ENCODE assay signal across 2 cellular contexts in the genomic region with DNA sequence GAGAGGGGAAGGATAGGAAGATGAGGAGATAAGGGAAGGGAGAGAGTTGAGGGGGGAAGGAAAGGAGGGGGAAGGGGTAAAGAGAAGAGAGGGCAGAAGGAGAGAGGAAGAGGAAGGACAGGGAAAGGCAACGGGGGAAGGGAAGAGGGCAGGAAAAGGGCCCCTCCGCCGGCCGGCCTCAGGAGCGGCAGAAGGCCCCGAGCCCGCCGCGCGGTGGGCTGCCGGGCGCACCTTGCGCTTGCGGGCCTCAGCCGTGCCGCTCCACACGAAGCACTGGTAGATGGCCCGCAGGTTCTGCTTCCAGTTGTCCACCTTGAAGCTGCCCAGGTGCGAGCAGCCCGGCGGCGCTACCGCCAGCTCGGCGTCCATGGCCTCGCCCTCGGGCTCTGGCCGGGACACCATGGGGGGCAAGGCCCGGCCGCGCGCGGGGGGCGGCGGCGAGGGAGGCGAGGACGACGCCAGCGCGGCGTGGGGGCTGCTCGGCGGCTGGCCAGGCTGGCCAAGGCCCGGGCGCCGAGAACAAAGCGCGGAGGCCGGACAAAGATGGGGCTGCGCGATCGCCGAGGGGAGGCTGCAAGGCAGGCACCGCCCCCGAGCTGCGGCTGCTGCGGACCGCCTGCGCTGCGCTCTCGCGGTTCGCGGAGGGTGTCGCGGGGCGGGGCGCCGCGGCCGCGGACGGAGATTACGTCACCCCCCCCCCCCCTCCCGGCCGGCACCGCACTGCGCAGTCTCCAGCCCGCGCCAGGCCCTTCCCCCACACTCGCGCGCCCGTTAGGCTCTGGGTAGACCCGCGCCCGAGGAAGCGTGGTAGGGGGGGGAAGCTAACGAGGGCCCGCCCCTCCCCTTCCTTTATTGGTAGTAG.
A peak's percentile ranks its signal among the peaks of the same experiment; 100 is the strongest.
TF ChIP-seq lines count a peak whose summit lies in the region.

USP22 (minus strand) TSS at position 578 of the 862 bp plus-strand sequence; CDS start at position 402, 176 bp downstream.

TF ChIP-seq in GM23338, 12 proteins besides CTCF, POLR2A, EP300 and RAD21:
- TF ChIP-seq NANOG (IDR thresholded peaks at IDR 0.05; ENCODE audit: borderline replicate concordance): no peak
- peak; percentile 77 for TF ChIP-seq CREB1 (CRISPR knock-in tag; IDR thresholded peaks at IDR 0.05; ENCODE audit: low read depth)
- no peak for TF ChIP-seq STAT1 (IDR thresholded peaks at IDR 0.05; ENCODE audit: unreplicated experiment)
- TF ChIP-seq, protein P1, sequence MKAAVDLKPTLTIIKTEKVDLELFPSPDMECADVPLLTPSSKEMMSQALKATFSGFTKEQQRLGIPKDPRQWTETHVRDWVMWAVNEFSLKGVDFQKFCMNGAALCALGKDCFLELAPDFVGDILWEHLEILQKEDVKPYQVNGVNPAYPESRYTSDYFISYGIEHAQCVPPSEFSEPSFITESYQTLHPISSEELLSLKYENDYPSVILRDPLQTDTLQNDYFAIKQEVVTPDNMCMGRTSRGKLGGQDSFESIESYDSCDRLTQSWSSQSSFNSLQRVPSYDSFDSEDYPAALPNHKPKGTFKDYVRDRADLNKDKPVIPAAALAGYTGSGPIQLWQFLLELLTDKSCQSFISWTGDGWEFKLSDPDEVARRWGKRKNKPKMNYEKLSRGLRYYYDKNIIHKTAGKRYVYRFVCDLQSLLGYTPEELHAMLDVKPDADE (IDR thresholded peaks at IDR 0.05): no peak
- TF ChIP-seq ZNF114 (CRISPR knock-in tag; IDR thresholded peaks at IDR 0.05): no peak
- TF ChIP-seq POLR2AphosphoS5 (IDR thresholded peaks at IDR 0.05; ENCODE audit: low read depth): no peak; the same call in 1 of the 2 replicates

TF ChIP-seq in endothelial cell of umbilical vein, 7 proteins besides CTCF, POLR2A, EP300 and RAD21:
- peak; percentile 87 for TF ChIP-seq POLR2AphosphoS5 (IDR thresholded peaks at IDR 0.05; ENCODE audit: insufficient read depth, low read depth, low read length)
- TF ChIP-seq MYC (IDR thresholded peaks at IDR 0.05; ENCODE audit: low read depth, low read length): no peak
- peak; percentile 78 for TF ChIP-seq GATA2 (IDR thresholded peaks at IDR 0.05; ENCODE audit: insufficient read depth, insufficient read length, low read depth, low read length)
